Comparison of ENCODE assay signal across 12 cellular contexts in the genomic region with DNA sequence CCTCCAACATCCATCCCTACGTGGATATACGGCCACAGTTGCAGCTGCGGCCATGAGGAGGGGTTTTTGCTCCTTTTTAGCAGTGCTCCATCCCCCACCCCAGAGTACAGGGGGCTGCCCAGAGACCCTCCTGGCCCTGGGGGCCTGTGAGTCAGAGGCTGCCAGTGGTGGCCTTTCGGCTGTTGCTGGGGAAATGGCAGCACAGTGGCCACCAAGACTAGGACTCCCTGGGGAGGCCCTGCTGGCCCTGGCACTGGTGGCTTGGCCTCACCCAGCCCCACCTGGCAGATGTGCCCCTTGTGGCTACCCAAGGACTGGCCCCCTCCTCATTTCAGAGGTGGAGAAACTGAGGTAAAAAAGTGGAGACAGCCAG. TPM values are rescaled to one million over a fixed set of nuclear protein-coding genes. Genes with fewer than 3 reads are reported as not detected.
DNase-seq lines count a peak whose midpoint lies in the region; ATAC-seq and TF ChIP-seq lines count a peak whose summit lies in the region.
"Had no signal": no experiment of that assay in that cellular context is flagged by ENCODE, and none has a peak within 500 bp of the region (broad histone marks: within the 10 kb centered on the region; RNA-seq: fewer than 3 reads in every experiment).

No MANE protein-coding gene starts in this region.

- no peak overlapping the region for H4K91ac ChIP-seq in neuronal stem cell (ENCODE audit: low read depth, low read length, poor library complexity)

- H3K9me3 Mint-ChIP-seq in endodermal cell = no peaks in the 10 kb centered on the region
- H3K9me3 Mint-ChIP-seq in activated T-cell treated with anti-CD3 and anti-CD28 coated beads, Interleukin-2, amount 50 U/mL, for 4 hours = no peaks in the 10 kb centered on the region
- H3K9me3 Mint-ChIP-seq: activated T-cell treated with anti-CD3 and anti-CD28 coated beads, Interleukin-2, amount 50 U/mL, for 24 hours; stimulated activated naive CD8-positive, alpha-beta T cell treated with anti-CD3 and anti-CD28 coated beads, Interleukin-15, Interleukin-2, amounts not matched to agents 100 ng/mL and 50 ng/mL, for 24 hours had no signal

- peak overlapping the region; percentile 63 for H2BK5ac ChIP-seq in neuronal stem cell (ENCODE audit: low read length)

- H4K8ac ChIP-seq in neuronal stem cell (ENCODE audit: low read depth, low read length) = no peak overlapping the region

- H3K36me3 Mint-ChIP-seq in endodermal cell (ENCODE audit: low read depth) = peaks cover 8% of the 10 kb centered on the region
- H3K36me3 Mint-ChIP-seq in activated T-cell treated with anti-CD3 and anti-CD28 coated beads, Interleukin-2, amount 50 U/mL, for 4 hours (ENCODE audit: insufficient read depth) = peaks cover 5% of the 10 kb centered on the region

- no peaks in the 10 kb centered on the region for H3K9me3 ChIP-seq in endodermal cell (ENCODE audit: control insufficient read depth, low read length)
- no peaks in the 10 kb centered on the region for H3K9me3 ChIP-seq in neuronal stem cell (replicated peaks in 1 of 2; ENCODE audit: control insufficient read depth in 2 of 2, insufficient read depth in 1 of 2, low read depth in 1 of 2, low read length in 2 of 2)
- no peaks in the 10 kb centered on the region for H3K9me3 ChIP-seq in uterus
- H3K9me3 ChIP-seq: psoas muscle had no signal

- 83 to 87% methylated on average over 1 to 4 of the region's 4 CpGs for WGBS in endodermal cell (ENCODE audit: insufficient coverage in 1 of 2, insufficient read length in 1 of 2), 2 experiments
- WGBS in neuronal stem cell (ENCODE audit: extremely low coverage in 2 of 2, insufficient read length in 2 of 2, insufficient replicate concordance in 1 of 2), 2 donors = no CpG with 5 or more reads among the region's 4 CpGs

- no peak for TF ChIP-seq POLR2A in uterus (IDR thresholded peaks at IDR 0.05)

- intact Hi-C loops in uterus (cut with DNase I; ENCODE audit: low total_unique reads) = no loop called here

- H3K4me3 ChIP-seq in endodermal cell (ENCODE audit: low read length) (no peak overlapping the region), neuronal stem cell (ENCODE audit: low read length in 2 of 2) (no peak overlapping the region), uterus (no peak overlapping the region)
- H3K4me3 ChIP-seq: psoas muscle had no signal

- H3K14ac ChIP-seq in neuronal stem cell (ENCODE audit: low read length) = no peak overlapping the region

- H3K18ac ChIP-seq in neuronal stem cell (ENCODE audit: low read length) = peak overlapping the region; percentile 90

- no peak overlapping the region for H3K4me3 Mint-ChIP-seq in endodermal cell
- H3K4me3 Mint-ChIP-seq in activated T-cell treated with anti-CD3 and anti-CD28 coated beads, Interleukin-2, amount 50 U/mL, for 4 hours = no peak overlapping the region
- H3K4me3 Mint-ChIP-seq: activated T-cell treated with anti-CD3 and anti-CD28 coated beads, Interleukin-2, amount 50 U/mL, for 24 hours; stimulated activated naive CD8-positive, alpha-beta T cell treated with anti-CD3 and anti-CD28 coated beads, Interleukin-15, Interleukin-2, amounts not matched to agents 100 ng/mL and 50 ng/mL, for 24 hours had no signal

- no peaks in the 10 kb centered on the region for H3K36me3 ChIP-seq in endodermal cell (ENCODE audit: control insufficient read depth, insufficient read depth, low read length)
- peaks cover 5 to 6% of the 10 kb centered on the region in 2 donors for H3K36me3 ChIP-seq in neuronal stem cell (replicated peaks in 1 of 2; ENCODE audit: control insufficient read depth in 2 of 2, insufficient read depth in 2 of 2, low read length in 2 of 2)
- H3K36me3 ChIP-seq in uterus = no peaks in the 10 kb centered on the region

- H3K79me1 ChIP-seq in neuronal stem cell (ENCODE audit: low read depth, low read length) = peaks cover 24% of the 10 kb centered on the region

- H3K27ac ChIP-seq in endodermal cell (ENCODE audit: low read depth, low read length) (no peak overlapping the region), neuronal stem cell (replicated peaks; ENCODE audit: low read length) (no peak overlapping the region), uterus (peak overlapping the region; percentile 75 to 77)
- H3K27ac ChIP-seq: psoas muscle had no signal

- H2BK15ac ChIP-seq in neuronal stem cell (ENCODE audit: low read length) = no peak overlapping the region

- peak overlapping the region; percentile 92 for H3K27ac Mint-ChIP-seq in endodermal cell
- H3K27ac Mint-ChIP-seq: activated T-cell treated with anti-CD3 and anti-CD28 coated beads, Interleukin-2, amount 50 U/mL, for 24 hours; stimulated activated naive CD8-positive, alpha-beta T cell treated with anti-CD3 and anti-CD28 coated beads, Interleukin-15, Interleukin-2, amounts not matched to agents 100 ng/mL and 50 ng/mL, for 24 hours had no signal

- no peak overlapping the region for H2BK120ac ChIP-seq in neuronal stem cell (ENCODE audit: low read depth, low read length)

- peaks cover 19% of the 10 kb centered on the region for H3K4me1 ChIP-seq in endodermal cell (ENCODE audit: control insufficient read depth, insufficient read depth, low read length)
- peaks cover 30 to 38% of the 10 kb centered on the region in 2 donors for H3K4me1 ChIP-seq in neuronal stem cell (ENCODE audit: control insufficient read depth in 2 of 2, insufficient read depth in 1 of 2, low read depth in 1 of 2, low read length in 2 of 2)
- H3K4me1 ChIP-seq in uterus = peaks cover 0 to 13% of the 10 kb centered on the region in 2 donors

- peak overlapping the region; percentile 97 for H2AK5ac ChIP-seq in neuronal stem cell (ENCODE audit: low read depth, low read length)

- no peak overlapping the region for H3K4me2 ChIP-seq in neuronal stem cell (ENCODE audit: insufficient read depth, low read length, poor library complexity, severe bottlenecking)

- DNase-seq in DMS53 (lab: John Stamatoyannopoulos, UW) = peak; percentile 31
- no peak for DNase-seq in DMS53 treated with DMSO at 0.1 percent for 48 hours (lab: John Stamatoyannopoulos, UW; ENCODE audit: unreplicated experiment)
- DNase-seq in endodermal cell = peak; percentile 71
- no peak for DNase-seq in neuronal stem cell (ENCODE audit: low spot score)
- no peak for DNase-seq in uterus
- no peak for DNase-seq in activated T-cell treated with anti-CD3 and anti-CD28 coated beads, Interleukin-2, amount 50 U/mL, for 4 hours
- DNase-seq: activated T-cell treated with anti-CD3 and anti-CD28 coated beads, Interleukin-2, amount 50 U/mL, for 24 hours; NCI-H2171; psoas muscle had no signal

- ATAC-seq in activated T-cell treated with anti-CD3 and anti-CD28 coated beads, Interleukin-2, amount 50 U/mL, for 4 hours = no peak
- ATAC-seq in GM18511 (IDR thresholded peaks at IDR 0.05; ENCODE audit: unreplicated experiment) (no peak), HG03565 (IDR thresholded peaks at IDR 0.05; ENCODE audit: unreplicated experiment) (no peak)
- ATAC-seq: psoas muscle had no signal

- H3K27me3 Mint-ChIP-seq in endodermal cell (ENCODE audit: insufficient read depth) = peaks cover 47% of the 10 kb centered on the region
- no peaks in the 10 kb centered on the region for H3K27me3 Mint-ChIP-seq in activated T-cell treated with anti-CD3 and anti-CD28 coated beads, Interleukin-2, amount 50 U/mL, for 4 hours (ENCODE audit: low read depth)
- H3K27me3 Mint-ChIP-seq: activated T-cell treated with anti-CD3 and anti-CD28 coated beads, Interleukin-2, amount 50 U/mL, for 24 hours; stimulated activated naive CD8-positive, alpha-beta T cell treated with anti-CD3 and anti-CD28 coated beads, Interleukin-15, Interleukin-2, amounts not matched to agents 100 ng/mL and 50 ng/mL, for 24 hours had no signal

- no peak overlapping the region for H3K23ac ChIP-seq in neuronal stem cell (ENCODE audit: low read depth, low read length, poor library complexity)

- no peak overlapping the region for H2AFZ ChIP-seq in neuronal stem cell (ENCODE audit: low read length)

- no peak overlapping the region for H3K4ac ChIP-seq in neuronal stem cell (ENCODE audit: low read length)

- TF ChIP-seq CTCF in endodermal cell (conservative IDR thresholded peaks at IDR 0.05) = peak; percentile 33
- no peak for TF ChIP-seq CTCF in uterus (IDR thresholded peaks at IDR 0.05)

- H2BK12ac ChIP-seq in neuronal stem cell (ENCODE audit: low read length) = peak overlapping the region; percentile 76

- H3K27me3 ChIP-seq in endodermal cell (ENCODE audit: control insufficient read depth, insufficient read depth, low read length, poor library complexity, severe bottlenecking) (no peaks in the 10 kb centered on the region), neuronal stem cell (ENCODE audit: control insufficient read depth in 3 of 3, insufficient read depth in 3 of 3, low read depth in 1 of 3, low read length in 3 of 3) (no peaks in the 10 kb centered on the region), uterus (no peaks in the 10 kb centered on the region)

- peak overlapping the region; percentile 20 for H3K9ac ChIP-seq in endodermal cell (ENCODE audit: extremely low read depth, low read length, poor library complexity, severe bottlenecking)
- H3K9ac ChIP-seq in neuronal stem cell (ENCODE audit: low read depth, low read length, poor library complexity) = no peak overlapping the region

- H3K4me1 Mint-ChIP-seq in endodermal cell = peaks cover 29% of the 10 kb centered on the region
- peaks cover 11% of the 10 kb centered on the region for H3K4me1 Mint-ChIP-seq in activated T-cell treated with anti-CD3 and anti-CD28 coated beads, Interleukin-2, amount 50 U/mL, for 4 hours (ENCODE audit: low read depth)

RNA-seq across cellular contexts. Expression of gene RAI1, which starts 29.1 kb away (rescaled TPM):
- total RNA-seq in endodermal cell (10 to 100 TPM; 35.9 to 42.9 TPM), uterus (10 to 100 TPM in 3 of 4 donors, 1 to 10 TPM in 1; 10.0 to 66.1 (median 15.3) TPM)
- polyA plus RNA-seq in endodermal cell (2013, experiment 1 of 2) = 34.4 TPM
- polyA plus RNA-seq in endodermal cell (2013, experiment 2 of 2) = 37.1 TPM
- polyA plus RNA-seq in neuronal stem cell (2013, experiment 1 of 2) = 15.1 TPM
- 16.0 TPM for polyA plus RNA-seq in neuronal stem cell (2013, experiment 2 of 2)
- total RNA-seq in activated T-cell treated with anti-CD3 and anti-CD28 coated beads, Interleukin-2, amount 50 U/mL, for 4 hours = 10 to 100 TPM; 19.9 to 22.4 (median 20.1) TPM

Comparison
In these comparisons a context has a peak if more than half of its experiments do, and no peak if none do; other contexts are left out.
1. DNase-seq: peak in DMS53 (single experiment) and endodermal cell (single experiment); none in DMS53 treated with DMSO at 0.1 percent for 48 hours (single experiment), neuronal stem cell (single experiment), uterus (0 of 2) and activated T-cell treated with anti-CD3 and anti-CD28 coated beads, Interleukin-2, amount 50 U/mL, for 4 hours (single experiment).
2. H3K27ac ChIP-seq: peak in uterus (2 of 2); none in endodermal cell (single experiment) and neuronal stem cell (single experiment).